Comparison of ENCODE assay signal across 14 cellular contexts in genomic region chr2:2582998-2583545, GRCh38.
DNase-seq lines count a peak whose midpoint lies in the region; ATAC-seq and TF ChIP-seq lines count a peak whose summit lies in the region.
"Had no signal": no experiment of that assay in that cellular context is flagged by ENCODE, and none has a peak within 500 bp of the region (broad histone marks: within the 10 kb centered on the region; RNA-seq: fewer than 3 reads in every experiment).

No MANE protein-coding gene starts in this region.

- no CpG with 5 or more reads among the region's 7 CpGs for WGBS in trophoblast cell (ENCODE audit: extremely low coverage, insufficient coverage, insufficient read length)

- H3K4me3 Mint-ChIP-seq in CD14-positive monocyte = no peak overlapping the region
- H3K4me3 Mint-ChIP-seq in neural crest cell = no peak overlapping the region
- no peak overlapping the region for H3K4me3 Mint-ChIP-seq in stimulated activated memory B cell treated with anti-CD40 and anti-IgM and Interleukin-4, amounts not matched to agents 10 μg/mL and 1 μg/mL and 100 μg/mL, for 72 hours
- H3K4me3 Mint-ChIP-seq: CD8-positive, alpha-beta memory T cell; HFFc6 had no signal

- no peak overlapping the region for H2BK120ac ChIP-seq in trophoblast cell (ENCODE audit: insufficient read depth, low read length, poor library complexity)

- DNase-seq in CD14-positive monocyte (ENCODE audit: low spot score) (peak; percentile 21), coronary artery (ENCODE audit: low spot score) (peak; percentile 31), neural crest cell (ENCODE audit: low read depth, low spot score) (no peak), NCI-H69 (lab: John Stamatoyannopoulos, UW) (no peak), trophoblast cell (no peak)
- DNase-seq: Caco-2; CD8-positive, alpha-beta memory T cell; DND-41; GDM1; HCEC 1CT; HFFc6 had no signal

- H3K18ac ChIP-seq in trophoblast cell (ENCODE audit: low read length) = no peak overlapping the region

- H4K12ac ChIP-seq in trophoblast cell (ENCODE audit: low read depth, low read length) = no peak overlapping the region

- no peak overlapping the region for H3K4me3 ChIP-seq in coronary artery
- H3K4me3 ChIP-seq in trophoblast cell (ENCODE audit: low read depth, low read length) = no peak overlapping the region
- H3K4me3 ChIP-seq: A549 had no signal

- H3K27me3 Mint-ChIP-seq in CD14-positive monocyte (ENCODE audit: low read depth in 3 of 3) = peaks cover 3 to 6% (median 4%) of the 10 kb centered on the region in 3 donors
- H3K27me3 Mint-ChIP-seq in neural crest cell (ENCODE audit: low read depth) = peaks cover 9% of the 10 kb centered on the region
- H3K27me3 Mint-ChIP-seq in stimulated activated memory B cell treated with anti-CD40 and anti-IgM and Interleukin-4, amounts not matched to agents 10 μg/mL and 1 μg/mL and 100 μg/mL, for 72 hours = no peaks in the 10 kb centered on the region

- peak; percentile 18 for ATAC-seq in stimulated activated memory B cell treated with anti-CD40 and anti-IgM and Interleukin-4, amounts not matched to agents 10 μg/mL and 1 μg/mL and 100 μg/mL, for 72 hours
- ATAC-seq in GM19467 (IDR thresholded peaks at IDR 0.05; ENCODE audit: unreplicated experiment) = no peak

- H2BK5ac ChIP-seq in trophoblast cell (ENCODE audit: low read depth, low read length, poor library complexity) = no peak overlapping the region

- H3K36me3 ChIP-seq in trophoblast cell (ENCODE audit: control insufficient read depth in 1 of 2, insufficient read depth in 2 of 2, low read length in 2 of 2) = no peaks in the 10 kb centered on the region

- peaks cover 2% of the 10 kb centered on the region for H3K9me3 ChIP-seq in trophoblast cell (ENCODE audit: insufficient read depth, low read depth, low read length)
- H3K9me3 ChIP-seq: A549, Caco-2 had no signal

- H3K27ac Mint-ChIP-seq in CD14-positive monocyte = no peak overlapping the region
- H3K27ac Mint-ChIP-seq in neural crest cell (ENCODE audit: unreplicated experiment) = peak overlapping the region; percentile 8
- H3K27ac Mint-ChIP-seq in stimulated activated memory B cell treated with anti-CD40 and anti-IgM and Interleukin-4, amounts not matched to agents 10 μg/mL and 1 μg/mL and 100 μg/mL, for 72 hours = no peak overlapping the region
- H3K27ac Mint-ChIP-seq: HFFc6 had no signal

- H2BK12ac ChIP-seq in trophoblast cell (ENCODE audit: low read length) = no peak overlapping the region

- H2AK5ac ChIP-seq in trophoblast cell (ENCODE audit: low read length) = no peak overlapping the region

- no peaks in the 10 kb centered on the region for H3K4me1 ChIP-seq in trophoblast cell (ENCODE audit: control insufficient read depth in 1 of 2, insufficient read depth in 2 of 2, low read length in 2 of 2)
- H3K4me1 ChIP-seq: A549, Caco-2 had no signal

- H3K4ac ChIP-seq in trophoblast cell (ENCODE audit: low read depth, low read length) = no peak overlapping the region

- H4K8ac ChIP-seq in trophoblast cell (ENCODE audit: low read depth, low read length) = no peak overlapping the region

- TF ChIP-seq CTCF in CD14-positive monocyte (IDR thresholded peaks at IDR 0.05) (no peak), coronary artery (IDR thresholded peaks at IDR 0.05) (no peak), neural crest cell (conservative IDR thresholded peaks at IDR 0.05) (no peak)

- H2AFZ ChIP-seq in trophoblast cell (ENCODE audit: insufficient read depth, low read length, poor library complexity) = no peak overlapping the region

- no peaks in the 10 kb centered on the region for H3K27me3 ChIP-seq in trophoblast cell (ENCODE audit: insufficient read depth, low read length)

- H3K9me3 Mint-ChIP-seq in CD14-positive monocyte = peaks cover 0 to 5% (median 2%) of the 10 kb centered on the region in 7 donors
- H3K9me3 Mint-ChIP-seq in neural crest cell = peaks cover 2% of the 10 kb centered on the region
- H3K9me3 Mint-ChIP-seq in stimulated activated memory B cell treated with anti-CD40 and anti-IgM and Interleukin-4, amounts not matched to agents 10 μg/mL and 1 μg/mL and 100 μg/mL, for 72 hours = peaks cover 3% of the 10 kb centered on the region

- no peaks in the 10 kb centered on the region for H3K79me1 ChIP-seq in trophoblast cell (ENCODE audit: low read length)

- no peaks in the 10 kb centered on the region for H3K79me2 ChIP-seq in trophoblast cell (ENCODE audit: control insufficient read depth, insufficient read depth, low read length, poor library complexity)

- H4K91ac ChIP-seq in trophoblast cell (ENCODE audit: low read depth, low read length) = no peak overlapping the region

- H3K14ac ChIP-seq in trophoblast cell (ENCODE audit: low read length) = no peak overlapping the region

- H3K36me3 Mint-ChIP-seq in CD14-positive monocyte (no peaks in the 10 kb centered on the region), neural crest cell (ENCODE audit: low read depth) (no peaks in the 10 kb centered on the region)
- H3K36me3 Mint-ChIP-seq in stimulated activated memory B cell treated with anti-CD40 and anti-IgM and Interleukin-4, amounts not matched to agents 10 μg/mL and 1 μg/mL and 100 μg/mL, for 72 hours = no peaks in the 10 kb centered on the region
- H3K36me3 Mint-ChIP-seq: CD8-positive, alpha-beta memory T cell had no signal

- H3K9ac ChIP-seq in trophoblast cell (ENCODE audit: low read length) = no peak overlapping the region

- intact Hi-C loops in CD14-positive monocyte (cut with micrococcal nuclease) = no loop called here

- no peak overlapping the region for H3K4me2 ChIP-seq in trophoblast cell (ENCODE audit: low read length)
- H3K4me2 ChIP-seq: A549 had no signal

- H3K27ac ChIP-seq in coronary artery (no peak overlapping the region), trophoblast cell (ENCODE audit: low read depth, low read length) (no peak overlapping the region)
- H3K27ac ChIP-seq: A549 had no signal

- no peak overlapping the region for H3K23ac ChIP-seq in trophoblast cell (ENCODE audit: low read length)

- H3K4me1 Mint-ChIP-seq in CD14-positive monocyte (no peaks in the 10 kb centered on the region), neural crest cell (peaks cover 8% of the 10 kb centered on the region)
- H3K4me1 Mint-ChIP-seq in stimulated activated memory B cell treated with anti-CD40 and anti-IgM and Interleukin-4, amounts not matched to agents 10 μg/mL and 1 μg/mL and 100 μg/mL, for 72 hours = no peaks in the 10 kb centered on the region
- H3K4me1 Mint-ChIP-seq: CD8-positive, alpha-beta memory T cell had no signal

Comparison
In these comparisons a context has a peak if more than half of its experiments do, and no peak if none do; other contexts are left out.
1. DNase-seq: peak in CD14-positive monocyte (single experiment) and coronary artery (single experiment); none in neural crest cell (single experiment), NCI-H69 (single experiment) and trophoblast cell (0 of 2).